ENCODE assay signal across 11 cellular contexts in genomic region chr1:147167361-147167760, GRCh38. TPM values are rescaled to one million over a fixed set of nuclear protein-coding genes. Genes with fewer than 3 reads are reported as not detected.
DNase-seq lines count a peak whose midpoint lies in the region; ATAC-seq, FAIRE-seq and TF ChIP-seq lines count a peak whose summit lies in the region.
"Had no signal": no experiment of that assay in that cellular context is flagged by ENCODE, and none has a peak within 500 bp of the region (broad histone marks: within the 10 kb centered on the region; RNA-seq: fewer than 3 reads in every experiment).

No MANE protein-coding gene starts in this region.

- H3K36me3 ChIP-seq in fibroblast of lung (ENCODE audit: control insufficient read depth, insufficient read depth, low read length) (peaks cover 2% of the 10 kb centered on the region), smooth muscle cell (ENCODE audit: low read depth) (no peaks in the 10 kb centered on the region), OCI-LY7 (ENCODE audit: insufficient read depth, low read length) (peaks cover 49% of the 10 kb centered on the region)

- H3K27me3 ChIP-seq in fibroblast of lung (ENCODE audit: control insufficient read depth, insufficient read depth, low read length) = no peaks in the 10 kb centered on the region
- no peaks in the 10 kb centered on the region for H3K27me3 ChIP-seq in smooth muscle cell (ENCODE audit: low read depth)
- H3K27me3 ChIP-seq: body of pancreas had no signal

- TF ChIP-seq CTCF in fibroblast of lung (conservative IDR thresholded peaks at IDR 0.05 in 1 of 2, IDR thresholded peaks at IDR 0.05 in 1 of 2; ENCODE audit: low read depth in 1 of 2, low read length in 2 of 2) = no peak
- TF ChIP-seq CTCF in smooth muscle cell (IDR thresholded peaks at IDR 0.05; ENCODE audit: borderline replicate concordance, insufficient read depth, poor library complexity, severe bottlenecking) = no peak
- TF ChIP-seq CTCF in OCI-LY7 (conservative IDR thresholded peaks at IDR 0.05; ENCODE audit: low read length) = no peak

- no peak overlapping the region for H2AFZ ChIP-seq in fibroblast of lung (ENCODE audit: low read length)
- no peak overlapping the region for H2AFZ ChIP-seq in smooth muscle cell (ENCODE audit: low read depth)
- H2AFZ ChIP-seq in OCI-LY7 (ENCODE audit: low read length) = no peak overlapping the region

- peaks cover 29% of the 10 kb centered on the region for H3F3A ChIP-seq in smooth muscle cell (ENCODE audit: low read depth)

- no peaks in the 10 kb centered on the region for H4K20me1 ChIP-seq in fibroblast of lung (ENCODE audit: control insufficient read depth, extremely low read depth, insufficient read depth, low read length)
- peaks cover 2% of the 10 kb centered on the region for H4K20me1 ChIP-seq in smooth muscle cell (ENCODE audit: low read depth)
- H4K20me1 ChIP-seq in OCI-LY7 (ENCODE audit: insufficient read depth, low read length) = no peaks in the 10 kb centered on the region

- no peak for TF ChIP-seq POLR2A in GM12892 (IDR thresholded peaks at IDR 0.05; ENCODE audit: low read depth, low read length)

- 0% methylated on average over 1 of the region's 1 CpG for WGBS in smooth muscle cell (ENCODE audit: low lambda C conversion rate)

- H3K27ac ChIP-seq in fibroblast of lung (ENCODE audit: insufficient read depth, low read length) (peak overlapping the region; percentile 55), smooth muscle cell (ENCODE audit: low read depth) (peak overlapping the region; percentile 100), OCI-LY7 (ENCODE audit: low read depth, low read length, poor library complexity, severe bottlenecking) (no peak overlapping the region)

- ATAC-seq in GM19023 (IDR thresholded peaks at IDR 0.05; ENCODE audit: unreplicated experiment) = no peak
- ATAC-seq: activated CD8-positive, alpha-beta T cell treated with anti-CD3 and anti-CD28 coated beads, Interleukin-2, amount 10 ng/mL, durations not matched to agents 7 days and 5 days; body of pancreas had no signal

- CTCF ChIA-PET in OCI-LY7 (lab: Charles Lee; ENCODE audit: unreplicated experiment) = no interaction called here

- intact Hi-C loops in OCI-LY7 (cut with micrococcal nuclease; ENCODE audit: unreplicated experiment) = no loop called here

- peak; percentile 98 for DNase-seq in HCEC 1CT
- DNase-seq in SK-MEL-5 (ENCODE audit: low read depth, low spot score) = peak; percentile 55
- DNase-seq in fibroblast of lung (ENCODE audit: low read depth in 2 of 2) = peak; percentile 93 to 98
- DNase-seq in smooth muscle cell (lab: John Stamatoyannopoulos, UW; ENCODE audit: unreplicated experiment) = no peak
- DNase-seq in GM12892 (ENCODE audit: insufficient read length) = no peak
- DNase-seq in stimulated activated CD4-positive, alpha-beta T cell treated with anti-CD3 and anti-CD28 coated beads, Interleukin-2, amount 100 ng/mL, for 24 hours = no peak
- DNase-seq in OCI-LY7 (ENCODE audit: low spot score) = no peak
- DNase-seq: activated CD8-positive, alpha-beta T cell treated with anti-CD3 and anti-CD28 coated beads, Interleukin-2, amount 10 ng/mL, durations not matched to agents 7 days and 5 days; body of pancreas; NCI-H1092 treated with DMSO at 0.1 percent for 48 hours had no signal

- no peak for FAIRE-seq in GM12892 (lab: Jason Lieb, UNC)

- H3K4me2 ChIP-seq in fibroblast of lung (ENCODE audit: extremely low read depth, insufficient read depth, low read length) = peak overlapping the region; percentile 28
- peak overlapping the region; percentile 95 for H3K4me2 ChIP-seq in smooth muscle cell
- no peak overlapping the region for H3K4me2 ChIP-seq in OCI-LY7 (ENCODE audit: low read length)

- no TSS peak for BruUV-seq in OCI-LY7 (replicated peaks; lab: Mats Ljungman, UMichigan)

- H3K9me2 ChIP-seq in OCI-LY7 (ENCODE audit: insufficient read depth, low read length) = no peaks in the 10 kb centered on the region

- H3K79me2 ChIP-seq in fibroblast of lung (ENCODE audit: control insufficient read depth, insufficient read depth, low read length) = peaks cover 49% of the 10 kb centered on the region
- H3K79me2 ChIP-seq in smooth muscle cell (ENCODE audit: low read depth) = peaks cover 81% of the 10 kb centered on the region
- peaks cover 35% of the 10 kb centered on the region for H3K79me2 ChIP-seq in OCI-LY7 (ENCODE audit: insufficient read depth, low read depth, low read length)

- POLR2A ChIA-PET in OCI-LY7 (lab: Charles Lee) = interaction anchor here (2.5 kb wide), 1 partner anchor 125 kb away, joined by 10 read pairs; no protein-coding TSS in a partner anchor

- H3K9me3 ChIP-seq in fibroblast of lung (ENCODE audit: control insufficient read depth, insufficient read depth, low read depth, low read length) (no peaks in the 10 kb centered on the region), smooth muscle cell (replicated peaks; ENCODE audit: low read depth) (no peaks in the 10 kb centered on the region), OCI-LY7 (ENCODE audit: low read length) (no peaks in the 10 kb centered on the region)
- H3K9me3 ChIP-seq: body of pancreas had no signal

- H3K4me3 ChIP-seq in fibroblast of lung (replicated peaks in 1 of 4; ENCODE audit: control extremely low read depth in 1 of 4, insufficient read depth in 1 of 4, low read depth in 3 of 4, low read length in 4 of 4) (no peak overlapping the region), smooth muscle cell (peak overlapping the region; percentile 11), OCI-LY7 (ENCODE audit: low read depth, low read length, poor library complexity, severe bottlenecking) (no peak overlapping the region)
- H3K4me3 ChIP-seq: body of pancreas had no signal

- H3K4me1 ChIP-seq in fibroblast of lung (ENCODE audit: control insufficient read depth, extremely low read depth, insufficient read depth, low read length) (peaks cover 20% of the 10 kb centered on the region), smooth muscle cell (ENCODE audit: low read depth) (peaks cover 44% of the 10 kb centered on the region), OCI-LY7 (ENCODE audit: insufficient read depth, low read length, poor library complexity, severe bottlenecking) (peaks cover 19% of the 10 kb centered on the region)

- H3K9ac ChIP-seq in fibroblast of lung (ENCODE audit: insufficient read depth, low read length) = no peak overlapping the region
- peak overlapping the region; percentile 92 for H3K9ac ChIP-seq in smooth muscle cell (ENCODE audit: low read depth)

- in situ Hi-C loops in SK-MEL-5 (cut with HindIII; ENCODE audit: low pct_unique_long_range_greater_than_20kb, low sequenced_read_pairs) = no loop called here

RNA-seq across cellular contexts. Expression of gene PRKAB2, which starts 4.9 kb away (rescaled TPM):
- 18.0 and 21.3 TPM in 2 replicates for total RNA-seq in SK-MEL-5 (2014; rRNA removed; shearing (Covaris generic))
- 18.3 and 22.7 TPM in 2 replicates for polyA plus RNA-seq in SK-MEL-5 (2015; cell fraction: cytosol; rRNA removed)
- 200 and 264 TPM in 2 replicates for polyA plus RNA-seq in SK-MEL-5 (2015; cell fraction: nucleus; rRNA removed)
- total RNA-seq in fibroblast of lung = 13.9 and 22.0 TPM in 2 replicates
- polyA plus RNA-seq in fibroblast of lung = 11.3 and 23.8 TPM in 2 replicates
- 5.2 and 9.9 TPM in 2 replicates for polyA plus RNA-seq in fibroblast of lung (2012)
- 2.4 and 4.9 TPM in 2 replicates for polyA minus RNA-seq in fibroblast of lung (ENCODE audit: low replicate concordance)
- 50.8 and 54.5 TPM in 2 replicates for total RNA-seq in smooth muscle cell
- polyA plus RNA-seq in smooth muscle cell = 22.9 and 28.1 TPM in 2 replicates
- polyA plus RNA-seq in GM12892 (2012; ENCODE audit: missing spikeins) = 5.7 TPM
- total RNA-seq in OCI-LY7 (2014; rRNA removed; shearing (Covaris generic)) = 11.6 and 12.0 TPM in 2 replicates
- total RNA-seq in OCI-LY7 (2022) = 17.4 and 24.3 TPM in 2 replicates

RNA-seq across cellular contexts. Expression of gene FMO5, which starts 57.8 kb away (rescaled TPM):
- 0.98 and 1.4 TPM in 2 replicates for total RNA-seq in SK-MEL-5 (2014; rRNA removed; shearing (Covaris generic))
- 0.56 and 2.3 TPM in 2 replicates for polyA plus RNA-seq in SK-MEL-5 (2015; cell fraction: cytosol; rRNA removed)
- 2.1 and 4.3 TPM in 2 replicates for polyA plus RNA-seq in SK-MEL-5 (2015; cell fraction: nucleus; rRNA removed)
- total RNA-seq in fibroblast of lung (1.3 and 2.8 TPM in 2 replicates), smooth muscle cell (1.3 and 1.9 TPM in 2 replicates), OCI-LY7 (2022) (1.7 and 2.9 TPM in 2 replicates)
- polyA plus RNA-seq in fibroblast of lung (1.2 and 2.0 TPM in 2 replicates), smooth muscle cell (0.43 and 0.49 TPM in 2 replicates)
- polyA plus RNA-seq in fibroblast of lung (2012) = 1.1 and 2.4 TPM in 2 replicates
- 0.27 TPM in 1 of 2 replicates, not detected in the other for polyA minus RNA-seq in fibroblast of lung (ENCODE audit: low replicate concordance)
- 1.5 TPM for polyA plus RNA-seq in GM12892 (2012; ENCODE audit: missing spikeins)
- 2.2 and 3.9 TPM in 2 replicates for total RNA-seq in OCI-LY7 (2014; rRNA removed; shearing (Covaris generic))

Comparison
In these comparisons a context has a peak if more than half of its experiments do, and no peak if none do; other contexts are left out.
1. DNase-seq: peak in HCEC 1CT (single experiment), SK-MEL-5 (single experiment) and fibroblast of lung (2 of 2); none in smooth muscle cell (single experiment), GM12892 (single experiment), stimulated activated CD4-positive, alpha-beta T cell treated with anti-CD3 and anti-CD28 coated beads, Interleukin-2, amount 100 ng/mL, for 24 hours (0 of 2) and OCI-LY7 (single experiment).